Comparison of ENCODE assay signal across 11 cellular contexts in the genomic region with DNA sequence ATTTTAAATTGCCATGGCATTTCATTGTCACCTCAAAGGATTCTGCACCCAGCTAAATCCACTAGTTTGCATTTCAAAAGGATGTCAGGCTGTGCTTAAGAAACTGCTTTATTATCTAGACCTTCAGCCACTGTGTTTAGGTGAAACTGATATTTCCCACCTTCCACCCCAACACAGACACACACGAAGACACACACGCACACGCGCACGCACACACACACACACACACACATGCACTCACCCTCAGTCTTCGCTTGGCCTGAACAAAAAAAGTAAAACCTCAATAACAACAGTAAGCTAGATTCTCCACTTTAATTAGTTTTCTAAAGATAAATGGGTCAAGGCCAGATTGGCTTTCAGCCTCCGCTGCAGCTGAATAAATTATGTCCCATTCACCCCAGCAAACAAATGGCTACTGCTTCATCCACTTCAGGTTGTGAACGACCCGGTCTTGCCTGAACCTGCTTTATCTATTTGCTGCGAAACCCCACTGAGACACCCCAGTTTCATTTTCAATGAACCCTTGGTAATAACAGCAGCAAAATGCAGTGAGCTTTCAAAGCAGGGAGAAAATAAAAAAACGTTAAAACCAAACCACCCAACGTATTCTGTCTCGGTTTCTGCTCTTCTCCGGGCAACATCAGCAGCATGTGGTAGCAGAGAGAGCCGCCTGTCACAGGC.
DNase-seq lines count a peak whose midpoint lies in the region; ATAC-seq lines count a peak whose summit lies in the region.
"Had no signal": no experiment of that assay in that cellular context is flagged by ENCODE, and none has a peak within 500 bp of the region (broad histone marks: within the 10 kb centered on the region; RNA-seq: fewer than 3 reads in every experiment).

No MANE protein-coding gene starts in this region.

- ATAC-seq in GM18873 (IDR thresholded peaks at IDR 0.05; ENCODE audit: low FRiP score, unreplicated experiment) = peak; percentile 45
- peak; percentile 52 for ATAC-seq in HG02759 (IDR thresholded peaks at IDR 0.05; ENCODE audit: unreplicated experiment)
- no peak for ATAC-seq in naive thymus-derived CD8-positive, alpha-beta T cell
- ATAC-seq in left colon = no peak
- no peak for ATAC-seq in GM19397 (IDR thresholded peaks at IDR 0.05; ENCODE audit: unreplicated experiment)
- no peak for ATAC-seq in activated naive CD4-positive, alpha-beta T cell treated with anti-CD3 and anti-CD28 coated beads, Interleukin-2, amount 50 U/mL, for 72 hours

- POLR2A ChIA-PET in naive thymus-derived CD8-positive, alpha-beta T cell (lab: Charles Lee) = interaction anchor here (0.7 kb wide), 1 partner anchor 10 kb away, joined by 3 read pairs; no protein-coding TSS in a partner anchor

- peak overlapping the region in 6 of 10 donors; percentile 17 to 90 (median 56) for H3K27ac Mint-ChIP-seq in naive thymus-derived CD8-positive, alpha-beta T cell
- H3K27ac Mint-ChIP-seq in activated T-helper 1 cell treated with anti-CD3 and anti-CD28 coated beads, Interleukin-12 subunit alpha, Interleukin-12 subunit beta, Interleukin-2, Interleukin-4 antibody, amounts not matched to agents 30 ng/mL and 10 ng/mL and 1 ng/mL, durations not matched to agents 14 hours and 24 hours and 36 hours = no peak overlapping the region
- H3K27ac Mint-ChIP-seq in activated naive CD4-positive, alpha-beta T cell treated with anti-CD3 and anti-CD28 coated beads, Interleukin-2, amount 50 U/mL, for 72 hours = no peak overlapping the region
- H3K27ac Mint-ChIP-seq: activated B cell treated with CpG ODN at 0.5 μM for 24 hours had no signal

- H3K9me3 Mint-ChIP-seq in naive thymus-derived CD8-positive, alpha-beta T cell = no peaks in the 10 kb centered on the region
- peaks cover 10% of the 10 kb centered on the region for H3K9me3 Mint-ChIP-seq in activated T-helper 1 cell treated with anti-CD3 and anti-CD28 coated beads, Interleukin-12 subunit alpha, Interleukin-12 subunit beta, Interleukin-2, Interleukin-4 antibody, amounts not matched to agents 30 ng/mL and 10 ng/mL and 1 ng/mL, durations not matched to agents 14 hours and 24 hours and 36 hours
- H3K9me3 Mint-ChIP-seq in activated naive CD4-positive, alpha-beta T cell treated with anti-CD3 and anti-CD28 coated beads, Interleukin-2, amount 50 U/mL, for 72 hours = no peaks in the 10 kb centered on the region
- H3K9me3 Mint-ChIP-seq: activated B cell treated with CpG ODN at 0.5 μM for 24 hours had no signal

- H3K36me3 Mint-ChIP-seq in naive thymus-derived CD8-positive, alpha-beta T cell = no peaks in the 10 kb centered on the region
- peaks cover 10% of the 10 kb centered on the region for H3K36me3 Mint-ChIP-seq in activated T-helper 1 cell treated with anti-CD3 and anti-CD28 coated beads, Interleukin-12 subunit alpha, Interleukin-12 subunit beta, Interleukin-2, Interleukin-4 antibody, amounts not matched to agents 30 ng/mL and 10 ng/mL and 1 ng/mL, durations not matched to agents 14 hours and 24 hours and 36 hours (ENCODE audit: low read depth)
- H3K36me3 Mint-ChIP-seq in activated naive CD4-positive, alpha-beta T cell treated with anti-CD3 and anti-CD28 coated beads, Interleukin-2, amount 50 U/mL, for 72 hours = peaks cover 4 to 11% of the 10 kb centered on the region in 2 donors

- peaks cover 5 to 15% (median 10%) of the 10 kb centered on the region in 4 donors for H3K4me1 Mint-ChIP-seq in naive thymus-derived CD8-positive, alpha-beta T cell
- peaks cover 41% of the 10 kb centered on the region for H3K4me1 Mint-ChIP-seq in activated T-helper 1 cell treated with anti-CD3 and anti-CD28 coated beads, Interleukin-12 subunit alpha, Interleukin-12 subunit beta, Interleukin-2, Interleukin-4 antibody, amounts not matched to agents 30 ng/mL and 10 ng/mL and 1 ng/mL, durations not matched to agents 14 hours and 24 hours and 36 hours (ENCODE audit: low read depth)

- intact Hi-C loops in activated T-helper 1 cell treated with anti-CD3 and anti-CD28 coated beads, Interleukin-12 subunit alpha, Interleukin-12 subunit beta, Interleukin-2, Interleukin-4 antibody, amounts not matched to agents 30 ng/mL and 10 ng/mL and 1 ng/mL, durations not matched to agents 14 hours and 24 hours and 36 hours (cut with micrococcal nuclease) = no loop called here
- intact Hi-C loops in left colon (cut with DNase I, micrococcal nuclease) = no loop called here

- DNase-seq in NCI-H345 treated with DMSO at 0.1 percent for 48 hours (lab: John Stamatoyannopoulos, UW; ENCODE audit: unreplicated experiment) = peak; percentile 82
- no peak for DNase-seq in naive thymus-derived CD8-positive, alpha-beta T cell
- no peak for DNase-seq in activated T-helper 1 cell treated with anti-CD3 and anti-CD28 coated beads, Interleukin-12 subunit alpha, Interleukin-12 subunit beta, Interleukin-2, Interleukin-4 antibody, amounts not matched to agents 30 ng/mL and 10 ng/mL and 1 ng/mL, durations not matched to agents 14 hours and 24 hours and 36 hours (ENCODE audit: low spot score)
- no peak for DNase-seq in left colon
- DNase-seq in activated naive CD4-positive, alpha-beta T cell treated with anti-CD3 and anti-CD28 coated beads, Interleukin-2, amount 50 U/mL, for 72 hours (ENCODE audit: low spot score in 2 of 2) = no peak
- DNase-seq: activated B cell treated with CpG ODN at 0.5 μM for 24 hours, mammary epithelial cell, MV-4-11 had no signal

- no peaks in the 10 kb centered on the region for H3K27me3 Mint-ChIP-seq in naive thymus-derived CD8-positive, alpha-beta T cell
- no peaks in the 10 kb centered on the region for H3K27me3 Mint-ChIP-seq in activated T-helper 1 cell treated with anti-CD3 and anti-CD28 coated beads, Interleukin-12 subunit alpha, Interleukin-12 subunit beta, Interleukin-2, Interleukin-4 antibody, amounts not matched to agents 30 ng/mL and 10 ng/mL and 1 ng/mL, durations not matched to agents 14 hours and 24 hours and 36 hours (ENCODE audit: insufficient read depth)
- H3K27me3 Mint-ChIP-seq: activated B cell treated with CpG ODN at 0.5 μM for 24 hours had no signal

- peak overlapping the region in 4 of 10 donors; percentile 20 to 41 (median 30) for H3K4me3 Mint-ChIP-seq in naive thymus-derived CD8-positive, alpha-beta T cell
- no peak overlapping the region for H3K4me3 Mint-ChIP-seq in activated T-helper 1 cell treated with anti-CD3 and anti-CD28 coated beads, Interleukin-12 subunit alpha, Interleukin-12 subunit beta, Interleukin-2, Interleukin-4 antibody, amounts not matched to agents 30 ng/mL and 10 ng/mL and 1 ng/mL, durations not matched to agents 14 hours and 24 hours and 36 hours
- H3K4me3 Mint-ChIP-seq: activated B cell treated with CpG ODN at 0.5 μM for 24 hours had no signal

Comparison
In these comparisons a context has a peak if more than half of its experiments do, and no peak if none do; other contexts are left out.
1. ATAC-seq: peak in GM18873 (single experiment) and HG02759 (single experiment); none in naive thymus-derived CD8-positive, alpha-beta T cell (0 of 2), left colon (single experiment), GM19397 (single experiment) and activated naive CD4-positive, alpha-beta T cell treated with anti-CD3 and anti-CD28 coated beads, Interleukin-2, amount 50 U/mL, for 72 hours (0 of 2).
2. H3K27ac Mint-ChIP-seq: peak in naive thymus-derived CD8-positive, alpha-beta T cell (6 of 10); none in activated T-helper 1 cell treated with anti-CD3 and anti-CD28 coated beads, Interleukin-12 subunit alpha, Interleukin-12 subunit beta, Interleukin-2, Interleukin-4 antibody, amounts not matched to agents 30 ng/mL and 10 ng/mL and 1 ng/mL, durations not matched to agents 14 hours and 24 hours and 36 hours (single experiment) and activated naive CD4-positive, alpha-beta T cell treated with anti-CD3 and anti-CD28 coated beads, Interleukin-2, amount 50 U/mL, for 72 hours (0 of 2).